In the genomic region with DNA sequence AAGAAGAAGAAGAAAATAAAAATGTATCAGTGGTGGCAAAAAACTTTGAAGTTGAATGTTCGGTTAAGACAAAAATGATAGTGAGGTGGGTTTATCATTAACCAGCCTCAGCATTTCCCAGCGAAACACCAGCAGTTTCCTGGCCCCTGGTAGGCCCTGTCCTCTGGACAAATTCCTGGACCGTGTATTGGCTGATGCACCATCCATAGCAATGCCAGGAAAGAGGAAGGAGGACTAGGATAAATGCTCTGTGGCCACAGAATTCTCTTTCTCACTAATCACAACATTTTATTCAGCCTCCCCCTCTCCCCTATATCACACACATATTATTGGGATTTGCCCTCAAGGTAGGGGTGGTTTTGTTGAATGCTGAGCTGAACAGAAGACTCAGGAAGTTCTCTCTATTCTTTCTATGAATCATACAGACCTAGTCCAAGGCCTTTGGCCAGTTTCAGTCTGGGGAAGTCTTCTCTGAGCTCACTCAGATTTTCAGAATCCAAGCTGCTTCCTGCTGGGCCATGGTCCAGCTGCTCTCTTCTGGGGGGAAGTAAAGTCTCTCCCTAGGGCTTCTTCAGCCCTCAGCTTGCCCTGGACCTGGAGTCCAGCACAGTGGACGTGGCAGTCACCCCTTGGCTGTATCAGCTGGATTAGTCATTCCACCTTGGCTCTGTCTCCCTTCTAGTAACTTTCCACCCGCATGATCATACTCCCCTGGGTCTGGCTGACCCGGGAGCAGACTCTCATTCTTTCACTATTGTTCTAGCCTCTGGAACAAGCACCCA, we compare ENCODE assay signal across 8 cellular contexts. TPM values are rescaled to one million over a fixed set of nuclear protein-coding genes. Genes with fewer than 3 reads are reported as not detected.
A peak's percentile ranks its signal among the peaks of the same experiment; 100 is the strongest.
DNase-seq lines count a peak whose midpoint lies in the region; ATAC-seq and TF ChIP-seq lines count a peak whose summit lies in the region.

No MANE protein-coding gene starts in this region.

- H3K4me1 ChIP-seq in tibial nerve: peaks cover 0 to 67% (median 26%) of the 10 kb centered on the region in 4 donors

- no peak for ATAC-seq in HG03439 (IDR thresholded peaks at IDR 0.05; ENCODE audit: unreplicated experiment)

- no peaks in the 10 kb centered on the region for H3K27me3 ChIP-seq in tibial nerve

- DNase-seq in HuH-7 (ENCODE audit: low spot score) (peak; percentile 85), coronary artery (ENCODE audit: low spot score) (peak; percentile 98), lower leg skin (ENCODE audit: low spot score in 2 of 2) (peak; percentile 86 to 95), tibial nerve (ENCODE audit: low spot score in 2 of 2) (peak; percentile 78 to 85)
- no peak for DNase-seq in activated T-cell treated with anti-CD3 and anti-CD28 coated beads, Interleukin-2, amount 50 U/mL, for 48 hours
- DNase-seq in central memory CD4-positive, alpha-beta T cell: no peak
- no peak for DNase-seq in stimulated activated CD4-positive, alpha-beta T cell treated with anti-CD3 and anti-CD28 coated beads, Interleukin-4, amount 100 ng/mL, for 4 hours

- H3K36me3 ChIP-seq in tibial nerve: no peaks in the 10 kb centered on the region

- H3K27ac ChIP-seq in coronary artery (peak overlapping the region; percentile 91 to 94), tibial nerve (peak overlapping the region in 3 of 4 donors; percentile 36 to 89 (median 76))

- TF ChIP-seq EP300 in tibial nerve (IDR thresholded peaks at IDR 0.05): peak in 1 of 2 donors; percentile 91

- WGBS in lower leg skin, 2 donors: 33 to 42% methylated on average over 6 of the region's 6 CpGs
- 30 to 33% methylated on average over 6 of the region's 6 CpGs for WGBS in tibial nerve, 2 donors

- no peaks in the 10 kb centered on the region for H3K9me3 ChIP-seq in tibial nerve

- H3K4me3 ChIP-seq in coronary artery: peak overlapping the region; percentile 43
- H3K4me3 ChIP-seq in lower leg skin (ENCODE audit: low read depth, poor library complexity, severe bottlenecking): no peak overlapping the region
- H3K4me3 ChIP-seq in tibial nerve: no peak overlapping the region

- no peak for TF ChIP-seq CTCF in coronary artery (IDR thresholded peaks at IDR 0.05)
- TF ChIP-seq CTCF in lower leg skin (IDR thresholded peaks at IDR 0.05): no peak
- TF ChIP-seq CTCF in tibial nerve (IDR thresholded peaks at IDR 0.05): no peak

- intact Hi-C loops in lower leg skin (cut with DNase I; ENCODE audit: low total_unique reads): no loop called here

- TF ChIP-seq POLR2A in lower leg skin (IDR thresholded peaks at IDR 0.05) (no peak), tibial nerve (IDR thresholded peaks at IDR 0.05) (no peak)

RNA-seq across cellular contexts. Expression of a gene that starts 27.6 kb away (rescaled TPM):
- total RNA-seq in lower leg skin (not detected), tibial nerve (under 1 TPM in 2 of 4 donors, not detected in 2; 0.22 to 0.42 TPM)

Comparison
In these comparisons a context has a peak if more than half of its experiments do, and no peak if none do; other contexts are left out.
1. DNase-seq: peak in HuH-7 (single experiment), coronary artery (single experiment), lower leg skin (2 of 2) and tibial nerve (2 of 2); none in activated T-cell treated with anti-CD3 and anti-CD28 coated beads, Interleukin-2, amount 50 U/mL, for 48 hours (0 of 2), central memory CD4-positive, alpha-beta T cell (single experiment) and stimulated activated CD4-positive, alpha-beta T cell treated with anti-CD3 and anti-CD28 coated beads, Interleukin-4, amount 100 ng/mL, for 4 hours (0 of 2).